In genomic region chr19:1508507-1508856, GRCh38 we compare ENCODE assay signal across 8 cellular contexts. TPM values are rescaled to one million over a fixed set of nuclear protein-coding genes. Genes with fewer than 3 reads are reported as not detected.
A peak's percentile ranks its signal among the peaks of the same experiment; 100 is the strongest.
DNase-seq lines count a peak whose midpoint lies in the region; ATAC-seq, FAIRE-seq and TF ChIP-seq lines count a peak whose summit lies in the region.

No MANE protein-coding gene starts in this region.

- H4K20me1 ChIP-seq in Loucy (ENCODE audit: insufficient read depth, low read length, poor library complexity, severe bottlenecking) = no peaks in the 10 kb centered on the region

- H3K4me1 Mint-ChIP-seq in nephron = peaks cover 31% of the 10 kb centered on the region

- no peaks in the 10 kb centered on the region for H3K9me3 ChIP-seq in A549
- no peaks in the 10 kb centered on the region for H3K9me3 ChIP-seq in Loucy (ENCODE audit: insufficient read depth, low read depth, low read length)
- no peaks in the 10 kb centered on the region for H3K9me3 ChIP-seq in ectodermal cell (ENCODE audit: control insufficient read depth, low read length)

- H3K36me3 ChIP-seq in Loucy (ENCODE audit: insufficient read depth, low read length) = no peaks in the 10 kb centered on the region
- H3K36me3 ChIP-seq in ectodermal cell (ENCODE audit: control insufficient read depth, insufficient read depth, low read length) = no peaks in the 10 kb centered on the region

- FAIRE-seq in A549 (lab: Jason Lieb, UNC) = no peak

- no peaks in the 10 kb centered on the region for H3K79me2 ChIP-seq in Loucy (ENCODE audit: insufficient read depth, low read length)

- H3K27me3 Mint-ChIP-seq in nephron (ENCODE audit: low read depth) = peaks cover 39% of the 10 kb centered on the region

- H3K36me3 Mint-ChIP-seq in nephron (ENCODE audit: low read depth) = no peaks in the 10 kb centered on the region

- POLR2A ChIA-PET in A549 (lab: Yijun Ruan, JAX) = no interaction called here

- no peak for TF ChIP-seq RAD21 in A549 (conservative IDR thresholded peaks at IDR 0.05 in 1 of 2, IDR thresholded peaks at IDR 0.05 in 1 of 2)

- no peak for TF ChIP-seq POLR2A in A549 (IDR thresholded peaks at IDR 0.05; ENCODE audit: low read length)

- peak overlapping the region; percentile 57; the same call in 2 of the 3 replicates for H3K4me3 ChIP-seq in A549
- H3K4me3 ChIP-seq in Loucy (ENCODE audit: low read length, poor library complexity, severe bottlenecking) = peak overlapping the region; percentile 69
- H3K4me3 ChIP-seq in ectodermal cell (ENCODE audit: insufficient read depth, low read depth, low read length) = peak overlapping the region; percentile 58

- H3K27ac Mint-ChIP-seq in nephron = peak overlapping the region in 1 of 3 experiments; percentile 14

- CTCF ChIA-PET in A549 (lab: Yijun Ruan, JAX) = interaction anchor here (1.3 to 1.5 kb wide), 3 partner anchors 17 to 39 kb away, joined by 3 to 5 read pairs (median 3); no protein-coding TSS in a partner anchor

- DNase-seq in A549 (ENCODE audit: low read depth in 1 of 2, low spot score in 1 of 2) = no peak
- no peak for DNase-seq in stimulated activated CD4-positive, alpha-beta T cell treated with anti-CD3 and anti-CD28 coated beads, Interleukin-15, amount 100 ng/mL, for 24 hours
- DNase-seq in SK-N-DZ (ENCODE audit: low spot score) = no peak
- no peak for DNase-seq in D341Med (ENCODE audit: low spot score)
- DNase-seq in NCI-H2107 (lab: John Stamatoyannopoulos, UW) = no peak

- H3K9me3 Mint-ChIP-seq in nephron = no peaks in the 10 kb centered on the region

- peak overlapping the region; percentile 50 for H3K9ac ChIP-seq in Loucy (ENCODE audit: low read depth, low read length, poor library complexity, severe bottlenecking)

- H3K4me3 Mint-ChIP-seq in nephron = peak overlapping the region; percentile 30 to 91 (median 58)

- peak overlapping the region; percentile 69 for H2AFZ ChIP-seq in Loucy (ENCODE audit: low read length)

- peak overlapping the region; percentile 77 for H3K4me2 ChIP-seq in A549
- peak overlapping the region; percentile 59 for H3K4me2 ChIP-seq in Loucy (ENCODE audit: low read depth, low read length, poor library complexity, severe bottlenecking)

- ATAC-seq in A549 = no peak

- 62% methylated on average over 8 of the region's 12 CpGs for WGBS in A549 (ENCODE audit: missing lambda C conversion rate)
- 36% methylated on average over 12 of the region's 12 CpGs for WGBS in ectodermal cell, 2 experiments

- H3K4me1 ChIP-seq in A549 = peaks cover 5% of the 10 kb centered on the region; the same call in 2 of the 3 replicates
- H3K4me1 ChIP-seq in Loucy (ENCODE audit: insufficient read depth, low read length, poor library complexity, severe bottlenecking) = peaks cover 4% of the 10 kb centered on the region
- peaks cover 11% of the 10 kb centered on the region for H3K4me1 ChIP-seq in ectodermal cell (ENCODE audit: control insufficient read depth, insufficient read depth, low read length)

- H3K9me2 ChIP-seq in Loucy (replicated peaks; ENCODE audit: low read depth, low read length) = no peaks in the 10 kb centered on the region

- TF ChIP-seq CTCF in A549 (IDR thresholded peaks at IDR 0.05) (no peak), Loucy (conservative IDR thresholded peaks at IDR 0.05; ENCODE audit: low read length) (no peak), nephron (IDR thresholded peaks at IDR 0.05; ENCODE audit: unreplicated experiment in 3 of 3) (no peak)

- TF ChIP-seq EP300 in A549 (IDR thresholded peaks at IDR 0.05) = no peak

- H3K27ac ChIP-seq in A549 (peak overlapping the region; percentile 88 to 91; a peak in 5 of 6 replicates), ectodermal cell (ENCODE audit: insufficient read depth, low read depth, low read length, poor library complexity, severe bottlenecking) (peak overlapping the region; percentile 26)

- H3F3A ChIP-seq in Loucy (ENCODE audit: low read depth) = 0 out of 2 replicates have a peak, but pooled peaks cover 4% of the 10 kb centered on the region

- H3K27me3 ChIP-seq in Loucy (ENCODE audit: insufficient read depth, low read length, poor library complexity, severe bottlenecking) (no peaks in the 10 kb centered on the region), ectodermal cell (ENCODE audit: control insufficient read depth, insufficient read depth, low read length, poor library complexity, severe bottlenecking) (peaks cover 55% of the 10 kb centered on the region)

TF ChIP-seq in A549, 52 proteins besides CTCF, POLR2A, EP300 and RAD21:
- TF ChIP-seq HOXA7 (CRISPR knock-in tag; IDR thresholded peaks at IDR 0.05) (no peak), ZC3H11A (IDR thresholded peaks at IDR 0.05) (no peak)

RNA-seq across cellular contexts. Expression of gene ADAMTSL5, which starts 4.3 kb away (rescaled TPM):
- polyA plus RNA-seq in A549 (2011; rRNA removed) (1.4 and 2.3 TPM in 2 replicates), A549 (2017; fragmentation: RNase III; extraction: RNeasy Plus Mini Kit Qiagen cat#74134 plus additional on column Dnase treatment) (3.0 to 4.1 TPM (median 3.1 TPM) in 3 replicates)
- polyA plus RNA-seq in A549 (2012; cell fraction: cytosol; rRNA removed) = 2.9 and 4.8 TPM in 2 replicates
- 9.4 and 14.0 TPM in 2 replicates for polyA plus RNA-seq in A549 (2012; cell fraction: nucleus; rRNA removed)
- polyA minus RNA-seq in A549 (2011; rRNA and poly(A)+ RNA removed) = 2.1 and 2.2 TPM in 2 replicates
- polyA plus RNA-seq in ectodermal cell (2013, experiment 1 of 4) = 0.52 TPM
- 0.43 TPM for polyA plus RNA-seq in ectodermal cell (2013, experiment 2 of 4)
- polyA plus RNA-seq in ectodermal cell (2013, experiment 3 of 4) = 0.37 TPM
- polyA plus RNA-seq in ectodermal cell (2013, experiment 4 of 4) = 0.57 TPM
- polyA plus RNA-seq in SK-N-DZ (2014; cell fraction: cytosol; rRNA removed) = 0.14 and 0.74 TPM in 2 replicates
- not detected in 2 replicates for polyA plus RNA-seq in SK-N-DZ (2014; cell fraction: nucleus; rRNA removed)

RNA-seq across cellular contexts. Expression of gene PLK5, which starts 15.4 kb away (rescaled TPM):
- polyA plus RNA-seq in A549 (2011; rRNA removed) (not detected in 2 replicates), A549 (2017; fragmentation: RNase III; extraction: RNeasy Plus Mini Kit Qiagen cat#74134 plus additional on column Dnase treatment) (not detected in 3 replicates)
- polyA plus RNA-seq in A549 (2012; cell fraction: cytosol; rRNA removed) = not detected in 2 replicates
- polyA plus RNA-seq in A549 (2012; cell fraction: nucleus; rRNA removed) = 0.08 and 0.11 TPM in 2 replicates
- not detected in 2 replicates for polyA minus RNA-seq in A549 (2011; rRNA and poly(A)+ RNA removed)
- polyA plus RNA-seq in ectodermal cell (2013, experiment 1 of 4) = 0.69 TPM
- 0.71 TPM for polyA plus RNA-seq in ectodermal cell (2013, experiment 2 of 4)
- 0.37 TPM for polyA plus RNA-seq in ectodermal cell (2013, experiment 3 of 4)
- polyA plus RNA-seq in ectodermal cell (2013, experiment 4 of 4) = 0.57 TPM
- polyA plus RNA-seq in SK-N-DZ (2014; cell fraction: cytosol; rRNA removed) = not detected in 2 replicates
- 0.21 and 0.23 TPM in 2 replicates for polyA plus RNA-seq in SK-N-DZ (2014; cell fraction: nucleus; rRNA removed)

RNA-seq across cellular contexts. Expression of gene REEP6, which starts 17.5 kb away (rescaled TPM):
- polyA plus RNA-seq in A549 (2011; rRNA removed) (1.5 and 1.8 TPM in 2 replicates), A549 (2017; fragmentation: RNase III; extraction: RNeasy Plus Mini Kit Qiagen cat#74134 plus additional on column Dnase treatment) (3.6 to 4.8 TPM (median 4.3 TPM) in 3 replicates)
- 2.7 and 4.1 TPM in 2 replicates for polyA plus RNA-seq in A549 (2012; cell fraction: cytosol; rRNA removed)
- polyA plus RNA-seq in A549 (2012; cell fraction: nucleus; rRNA removed) = 2.5 and 3.1 TPM in 2 replicates
- 2.1 and 3.5 TPM in 2 replicates for polyA minus RNA-seq in A549 (2011; rRNA and poly(A)+ RNA removed)
- 12.6 TPM for polyA plus RNA-seq in ectodermal cell (2013, experiment 1 of 4)
- polyA plus RNA-seq in ectodermal cell (2013, experiment 2 of 4) = 15.1 TPM
- 12.7 TPM for polyA plus RNA-seq in ectodermal cell (2013, experiment 3 of 4)
- polyA plus RNA-seq in ectodermal cell (2013, experiment 4 of 4) = 15.8 TPM
- polyA plus RNA-seq in SK-N-DZ (2014; cell fraction: cytosol; rRNA removed) = 4.8 TPM in 2 replicates
- polyA plus RNA-seq in SK-N-DZ (2014; cell fraction: nucleus; rRNA removed) = 2.1 and 5.5 TPM in 2 replicates

RNA-seq across cellular contexts. Expression of gene PCSK4, which starts 18.3 kb away (rescaled TPM):
- polyA plus RNA-seq in A549 (2011; rRNA removed) (0.76 and 1.0 TPM in 2 replicates), A549 (2017; fragmentation: RNase III; extraction: RNeasy Plus Mini Kit Qiagen cat#74134 plus additional on column Dnase treatment) (1.2 to 3.7 TPM (median 2.1 TPM) in 3 replicates)
- 2.1 and 2.2 TPM in 2 replicates for polyA plus RNA-seq in A549 (2012; cell fraction: cytosol; rRNA removed)
- 17.3 and 28.8 TPM in 2 replicates for polyA plus RNA-seq in A549 (2012; cell fraction: nucleus; rRNA removed)
- polyA minus RNA-seq in A549 (2011; rRNA and poly(A)+ RNA removed) = 0.45 and 2.3 TPM in 2 replicates
- 6.6 TPM for polyA plus RNA-seq in ectodermal cell (2013, experiment 1 of 4)
- 7.1 TPM for polyA plus RNA-seq in ectodermal cell (2013, experiment 2 of 4)
- polyA plus RNA-seq in ectodermal cell (2013, experiment 3 of 4) = 8.8 TPM
- 10.1 TPM for polyA plus RNA-seq in ectodermal cell (2013, experiment 4 of 4)
- polyA plus RNA-seq in SK-N-DZ (2014; cell fraction: cytosol; rRNA removed) = 2.4 and 2.9 TPM in 2 replicates
- polyA plus RNA-seq in SK-N-DZ (2014; cell fraction: nucleus; rRNA removed) = 50.0 and 68.3 TPM in 2 replicates

RNA-seq across cellular contexts. Expression of gene C19orf25, which starts 29.5 kb away (rescaled TPM):
- polyA plus RNA-seq in A549 (2011; rRNA removed) (6.5 and 8.2 TPM in 2 replicates), A549 (2017; fragmentation: RNase III; extraction: RNeasy Plus Mini Kit Qiagen cat#74134 plus additional on column Dnase treatment) (17.1 to 20.7 TPM (median 18.9 TPM) in 3 replicates)
- 21.1 and 30.9 TPM in 2 replicates for polyA plus RNA-seq in A549 (2012; cell fraction: cytosol; rRNA removed)
- polyA plus RNA-seq in A549 (2012; cell fraction: nucleus; rRNA removed) = 25.1 and 28.4 TPM in 2 replicates
- polyA minus RNA-seq in A549 (2011; rRNA and poly(A)+ RNA removed) = 5.0 and 6.4 TPM in 2 replicates
- polyA plus RNA-seq in ectodermal cell (2013, experiment 1 of 4) = 44.9 TPM
- 44.0 TPM for polyA plus RNA-seq in ectodermal cell (2013, experiment 2 of 4)
- 33.2 TPM for polyA plus RNA-seq in ectodermal cell (2013, experiment 3 of 4)
- 34.1 TPM for polyA plus RNA-seq in ectodermal cell (2013, experiment 4 of 4)
- 93.7 and 103 TPM in 2 replicates for polyA plus RNA-seq in SK-N-DZ (2014; cell fraction: cytosol; rRNA removed)
- 79.3 and 86.8 TPM in 2 replicates for polyA plus RNA-seq in SK-N-DZ (2014; cell fraction: nucleus; rRNA removed)
